In the genomic region with DNA sequence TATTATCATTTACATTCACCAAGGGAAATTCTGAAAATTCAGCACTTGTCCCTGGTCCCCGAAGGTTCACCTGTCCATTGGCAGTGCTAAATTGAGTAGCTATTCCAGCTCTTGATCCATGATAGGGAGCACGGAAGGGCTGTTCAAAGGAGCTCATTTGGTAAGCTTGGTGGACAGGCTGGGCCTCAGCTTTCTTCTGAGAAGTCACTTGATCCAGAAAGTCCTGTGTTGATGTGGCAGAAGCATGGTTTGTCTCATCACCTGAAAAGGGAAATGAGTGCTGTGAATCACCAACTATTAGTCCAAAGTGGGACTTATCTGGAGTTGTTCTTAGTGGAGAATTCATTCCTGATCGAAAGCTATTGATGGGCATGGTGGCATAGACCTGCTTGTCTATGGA, we compare ENCODE assay signal across 28 cellular contexts. TPM values are rescaled to one million over a fixed set of nuclear protein-coding genes. Genes with fewer than 3 reads are reported as not detected.
DNase-seq lines count a peak whose midpoint lies in the region; ATAC-seq and TF ChIP-seq lines count a peak whose summit lies in the region.
"Had no signal": no experiment of that assay in that cellular context is flagged by ENCODE, and none has a peak within 500 bp of the region (broad histone marks: within the 10 kb centered on the region; RNA-seq: fewer than 3 reads in every experiment).

No MANE protein-coding gene starts in this region.

- no peaks in the 10 kb centered on the region for H3K27me3 ChIP-seq in gastroesophageal sphincter
- H3K27me3 ChIP-seq: MG63, upper lobe of left lung had no signal

- no peak overlapping the region for H3K4me3 ChIP-seq in gastroesophageal sphincter
- H3K4me3 ChIP-seq: HAP-1, MG63, upper lobe of left lung had no signal

- peaks cover 29% of the 10 kb centered on the region for H3K36me3 Mint-ChIP-seq in natural killer cell treated with Interleukin-12 subunit alpha and Interleukin-12 subunit beta and Interleukin-15 and Interleukin-18, amount 100 ng/mL, for 72 hours
- H3K36me3 Mint-ChIP-seq in natural killer cell (peaks cover 10% of the 10 kb centered on the region), chondrocyte (ENCODE audit: low read depth) (peaks cover 19% of the 10 kb centered on the region)
- H3K36me3 Mint-ChIP-seq in stimulated activated effector memory CD8-positive, alpha-beta T cell treated with anti-CD3 and anti-CD28 coated beads, Interleukin-12 subunit alpha, Interleukin-12 subunit beta, amount 100 ng/mL, for 72 hours, result peaks cover 49% of the 10 kb centered on the region

- no peak for TF ChIP-seq EP300 in gastroesophageal sphincter (IDR thresholded peaks at IDR 0.05)

- peaks cover 0 to 33% of the 10 kb centered on the region in 2 donors for H3K36me3 ChIP-seq in gastroesophageal sphincter

- peaks cover 23 to 28% of the 10 kb centered on the region in 2 donors for H3K4me1 Mint-ChIP-seq in natural killer cell treated with Interleukin-12 subunit alpha and Interleukin-12 subunit beta and Interleukin-15 and Interleukin-18, amount 100 ng/mL, for 72 hours (ENCODE audit: low read depth in 2 of 2)
- H3K4me1 Mint-ChIP-seq in natural killer cell (peaks cover 7 to 12% of the 10 kb centered on the region in 2 donors), chondrocyte (ENCODE audit: low read depth) (peaks cover 30% of the 10 kb centered on the region)
- H3K4me1 Mint-ChIP-seq in stimulated activated effector memory CD8-positive, alpha-beta T cell treated with anti-CD3 and anti-CD28 coated beads, Interleukin-12 subunit alpha, Interleukin-12 subunit beta, amount 100 ng/mL, for 72 hours, result peaks cover 30% of the 10 kb centered on the region
- H3K4me1 Mint-ChIP-seq: activated B cell treated with CpG ODN at 0.5 μM for 24 hours had no signal

- peak overlapping the region; percentile 16 to 71 for H3K27ac Mint-ChIP-seq in natural killer cell treated with Interleukin-12 subunit alpha and Interleukin-12 subunit beta and Interleukin-15 and Interleukin-18, amount 100 ng/mL, for 72 hours
- H3K27ac Mint-ChIP-seq in natural killer cell, result no peak overlapping the region
- peak overlapping the region; percentile 28 for H3K27ac Mint-ChIP-seq in chondrocyte (ENCODE audit: unreplicated experiment)
- peak overlapping the region; percentile 91 for H3K27ac Mint-ChIP-seq in stimulated activated effector memory CD8-positive, alpha-beta T cell treated with anti-CD3 and anti-CD28 coated beads, Interleukin-12 subunit alpha, Interleukin-12 subunit beta, amount 100 ng/mL, for 72 hours
- H3K27ac Mint-ChIP-seq: activated B cell treated with CpG ODN at 0.5 μM for 24 hours; dendritic cell treated with granulocyte-macrophage colony-stimulating factor and Interleukin-4, amounts not matched to agents 40 ng/mL and 50 ng/mL, for 4 days; immature natural killer cell had no signal

- H3K4me1 ChIP-seq in gastroesophageal sphincter, result peaks cover 0 to 12% (median 0%) of the 10 kb centered on the region in 3 donors
- H3K4me1 ChIP-seq: HAP-1 had no signal

- no peaks in the 10 kb centered on the region for H3K9me3 Mint-ChIP-seq in natural killer cell treated with Interleukin-12 subunit alpha and Interleukin-12 subunit beta and Interleukin-15 and Interleukin-18, amount 100 ng/mL, for 72 hours
- H3K9me3 Mint-ChIP-seq in natural killer cell (no peaks in the 10 kb centered on the region), chondrocyte (ENCODE audit: low read depth) (no peaks in the 10 kb centered on the region)
- H3K9me3 Mint-ChIP-seq in stimulated activated effector memory CD8-positive, alpha-beta T cell treated with anti-CD3 and anti-CD28 coated beads, Interleukin-12 subunit alpha, Interleukin-12 subunit beta, amount 100 ng/mL, for 72 hours, result peaks cover 4% of the 10 kb centered on the region
- H3K9me3 Mint-ChIP-seq: activated B cell treated with CpG ODN at 0.5 μM for 24 hours; dendritic cell treated with granulocyte-macrophage colony-stimulating factor and Interleukin-4, amounts not matched to agents 40 ng/mL and 50 ng/mL, for 4 days; immature natural killer cell had no signal

- H3K4me3 Mint-ChIP-seq in natural killer cell treated with Interleukin-12 subunit alpha and Interleukin-12 subunit beta and Interleukin-15 and Interleukin-18, amount 100 ng/mL, for 72 hours, result peak overlapping the region; percentile 50
- H3K4me3 Mint-ChIP-seq in natural killer cell (no peak overlapping the region), chondrocyte (ENCODE audit: unreplicated experiment) (no peak overlapping the region)
- peak overlapping the region; percentile 46 for H3K4me3 Mint-ChIP-seq in stimulated activated effector memory CD8-positive, alpha-beta T cell treated with anti-CD3 and anti-CD28 coated beads, Interleukin-12 subunit alpha, Interleukin-12 subunit beta, amount 100 ng/mL, for 72 hours
- H3K4me3 Mint-ChIP-seq: activated B cell treated with CpG ODN at 0.5 μM for 24 hours; dendritic cell treated with granulocyte-macrophage colony-stimulating factor and Interleukin-4, amounts not matched to agents 40 ng/mL and 50 ng/mL, for 4 days; immature natural killer cell had no signal

- intact Hi-C loops in natural killer cell (cut with micrococcal nuclease), result no loop called here

- no peak for DNase-seq in natural killer cell treated with Interleukin-12 subunit alpha and Interleukin-12 subunit beta and Interleukin-15 and Interleukin-18, amount 100 ng/mL, for 72 hours (ENCODE audit: low spot score)
- DNase-seq in natural killer cell (no peak), M059J (ENCODE audit: low read depth) (peak; percentile 19), chondrocyte (ENCODE audit: low spot score) (no peak)
- no peak for DNase-seq in stimulated activated effector memory CD8-positive, alpha-beta T cell treated with anti-CD3 and anti-CD28 coated beads, Interleukin-12 subunit alpha, Interleukin-12 subunit beta, amount 100 ng/mL, for 72 hours (ENCODE audit: low spot score in 2 of 2)
- DNase-seq: activated B cell treated with CpG ODN at 0.5 μM for 24 hours; activated naive CD4-positive, alpha-beta T cell; anterior cingulate cortex; Caco-2; central memory CD4-positive, alpha-beta T cell; DMS79 treated with DMSO at 0.1 percent for 48 hours; hypothalamus; immature natural killer cell; KBM-7; mesendoderm; MG63; NCI-H2029 treated with DMSO at 0.1 percent for 48 hours; NCI-H526; occipital lobe; SHP77 treated with DMSO at 0.1 percent for 48 hours; stimulated activated CD4-positive, alpha-beta T cell treated with anti-CD3 and anti-CD28 coated beads, Interleukin-1b, Interleukin-23, amount 100 ng/mL, for 48 hours; upper lobe of left lung had no signal

- TF ChIP-seq CTCF in natural killer cell (IDR thresholded peaks at IDR 0.05), result no peak
- TF ChIP-seq CTCF in chondrocyte (IDR thresholded peaks at IDR 0.05), result no peak
- no peak for TF ChIP-seq CTCF in gastroesophageal sphincter (IDR thresholded peaks at IDR 0.05)

- peak in 1 of 2 donors; percentile 48 for ATAC-seq in natural killer cell treated with Interleukin-12 subunit alpha and Interleukin-12 subunit beta and Interleukin-15 and Interleukin-18, amount 100 ng/mL, for 72 hours
- ATAC-seq in natural killer cell (no peak), gastroesophageal sphincter (no peak), HG03457 (IDR thresholded peaks at IDR 0.05; ENCODE audit: unreplicated experiment) (no peak)
- peak; percentile 74 for ATAC-seq in stimulated activated effector memory CD8-positive, alpha-beta T cell treated with anti-CD3 and anti-CD28 coated beads, Interleukin-12 subunit alpha, Interleukin-12 subunit beta, amount 100 ng/mL, for 72 hours
- ATAC-seq: Panc1 had no signal

- WGBS in gastroesophageal sphincter (ENCODE audit: low coverage in 1 of 2), 2 donors, result 100% methylated on average over 1 of the region's 3 CpGs; no CpG with 5 or more reads in 1 of the 2 donors

- H3K27ac ChIP-seq in gastroesophageal sphincter, result no peak overlapping the region
- H3K27ac ChIP-seq: C4-2B, upper lobe of left lung had no signal

- no peaks in the 10 kb centered on the region for H3K9me3 ChIP-seq in gastroesophageal sphincter
- H3K9me3 ChIP-seq: Caco-2, HAP-1, MG63, upper lobe of left lung had no signal

- no peaks in the 10 kb centered on the region for H3K27me3 Mint-ChIP-seq in natural killer cell treated with Interleukin-12 subunit alpha and Interleukin-12 subunit beta and Interleukin-15 and Interleukin-18, amount 100 ng/mL, for 72 hours
- H3K27me3 Mint-ChIP-seq in natural killer cell (ENCODE audit: low read depth in 2 of 2) (no peaks in the 10 kb centered on the region), chondrocyte (ENCODE audit: low read depth) (no peaks in the 10 kb centered on the region)
- H3K27me3 Mint-ChIP-seq: activated B cell treated with CpG ODN at 0.5 μM for 24 hours; dendritic cell treated with granulocyte-macrophage colony-stimulating factor and Interleukin-4, amounts not matched to agents 40 ng/mL and 50 ng/mL, for 4 days had no signal

- no peak for TF ChIP-seq POLR2A in gastroesophageal sphincter (IDR thresholded peaks at IDR 0.05)

RNA-seq across cellular contexts. Expression of a gene that starts 19.8 kb away (rescaled TPM):
- 1 to 10 TPM; 2.7 to 4.7 TPM for total RNA-seq in natural killer cell treated with Interleukin-12 subunit alpha and Interleukin-12 subunit beta and Interleukin-15 and Interleukin-18, amount 100 ng/mL, for 72 hours
- 1 to 10 TPM in 1 of 3 donors, under 1 TPM in 2; 0.25 to 1.4 (median 0.61) TPM for total RNA-seq in natural killer cell
- total RNA-seq in M059J (2014; rRNA removed; shearing (Covaris generic)), result 44.5 and 57.6 TPM in 2 replicates
- total RNA-seq in chondrocyte, result 6.1 to 7.7 TPM (median 7.4 TPM) in 3 replicates
- 1 to 10 TPM in 1 of 4 donors, under 1 TPM in 2, not detected in 1; 0.13 to 2.3 (median 0.54) TPM for total RNA-seq in gastroesophageal sphincter

Comparison
In these comparisons a context has a peak if more than half of its experiments do, and no peak if none do; other contexts are left out.
1. H3K27ac Mint-ChIP-seq: peak in natural killer cell treated with Interleukin-12 subunit alpha and Interleukin-12 subunit beta and Interleukin-15 and Interleukin-18, amount 100 ng/mL, for 72 hours (2 of 2), chondrocyte (single experiment) and stimulated activated effector memory CD8-positive, alpha-beta T cell treated with anti-CD3 and anti-CD28 coated beads, Interleukin-12 subunit alpha, Interleukin-12 subunit beta, amount 100 ng/mL, for 72 hours (single experiment); none in natural killer cell (0 of 2).
2. H3K4me3 Mint-ChIP-seq: peak in natural killer cell treated with Interleukin-12 subunit alpha and Interleukin-12 subunit beta and Interleukin-15 and Interleukin-18, amount 100 ng/mL, for 72 hours (single experiment) and stimulated activated effector memory CD8-positive, alpha-beta T cell treated with anti-CD3 and anti-CD28 coated beads, Interleukin-12 subunit alpha, Interleukin-12 subunit beta, amount 100 ng/mL, for 72 hours (single experiment); none in natural killer cell (single experiment) and chondrocyte (single experiment).